ENCODE assay signal across 1 cellular context in genomic region chr19:37983153-37983552, GRCh38.
TF ChIP-seq lines count a peak whose summit lies in the region.

No MANE protein-coding gene starts in this region.

TF ChIP-seq in H1, 55 proteins besides CTCF, POLR2A, EP300 and RAD21:
- no peak for TF ChIP-seq SUZ12 (IDR thresholded peaks at IDR 0.05; ENCODE audit: low read length)
- TF ChIP-seq SRF (IDR thresholded peaks at IDR 0.05; ENCODE audit: low read depth, low read length) = no peak
- TF ChIP-seq RXRA (IDR thresholded peaks at IDR 0.05; ENCODE audit: insufficient read depth, low read depth, low read length) = no peak
- no peak for TF ChIP-seq ATF3 (IDR thresholded peaks at IDR 0.05; ENCODE audit: insufficient read depth, low read depth, low read length)
- TF ChIP-seq TEAD4 (IDR thresholded peaks at IDR 0.05; ENCODE audit: low read depth, low read length) = no peak
- TF ChIP-seq YY1 (IDR thresholded peaks at IDR 0.05; ENCODE audit: low read depth, low read length) = no peak
